8 cellular contexts compared by ENCODE assay signal in the genomic region with DNA sequence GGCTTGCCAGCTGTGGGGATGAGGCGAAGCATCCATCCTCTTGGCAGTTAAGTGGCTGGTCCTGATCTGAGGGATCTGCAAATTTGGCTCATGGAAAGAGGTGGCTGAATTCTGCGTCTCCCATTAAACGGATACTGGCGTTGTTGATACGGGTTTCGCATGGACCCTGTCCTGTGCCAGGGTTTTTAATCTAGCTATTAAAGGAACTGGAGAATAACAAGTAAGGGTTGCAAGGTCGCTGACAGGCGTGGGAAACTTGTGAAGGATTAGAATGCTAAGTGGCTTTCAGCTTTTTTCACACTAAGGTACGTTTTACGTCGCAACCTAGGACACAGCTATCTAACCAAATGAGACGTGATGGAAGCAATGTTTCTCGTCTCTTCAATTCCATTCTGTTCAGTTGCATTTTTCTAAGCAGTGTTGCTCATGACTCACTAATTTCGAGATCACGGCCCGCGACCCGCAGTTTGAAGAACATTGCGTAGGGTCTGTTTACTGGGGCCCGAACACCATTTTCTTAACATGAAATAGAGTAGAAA. TPM values are rescaled to one million over a fixed set of nuclear protein-coding genes. Genes with fewer than 3 reads are reported as not detected.
DNase-seq lines count a peak whose midpoint lies in the region; ATAC-seq and TF ChIP-seq lines count a peak whose summit lies in the region.

No MANE protein-coding gene starts in this region.

- DNase-seq in T follicular helper cell (ENCODE audit: low read depth) (peak; percentile 11), dermis blood vessel endothelial cell (peak; percentile 64), vagina (ENCODE audit: extremely low spot score in 2 of 2) (peak in 1 of 2 donors; percentile 89), DMS153 treated with DMSO at 0.1 percent for 48 hours (lab: John Stamatoyannopoulos, UW; ENCODE audit: unreplicated experiment) (no peak), NCI-H187 treated with DMSO at 0.1 percent for 48 hours (lab: John Stamatoyannopoulos, UW) (no peak)

- H3K9me3 ChIP-seq in mucosa of rectum (ENCODE audit: control insufficient read depth in 2 of 2, low read length in 2 of 2) (no peaks in the 10 kb centered on the region), vagina (no peaks in the 10 kb centered on the region)

- intact Hi-C loops in vagina (cut with DNase I), result no loop called here

- peak; percentile 8 for ATAC-seq in HG02798 (IDR thresholded peaks at IDR 0.05; ENCODE audit: poor library complexity, unreplicated experiment)

- no peaks in the 10 kb centered on the region for H3K27me3 ChIP-seq in mucosa of rectum (ENCODE audit: control insufficient read depth in 2 of 2, insufficient read depth in 2 of 2, low read length in 2 of 2)
- no peaks in the 10 kb centered on the region for H3K27me3 ChIP-seq in vagina

- peak overlapping the region; percentile 84 to 100 for H3K9ac ChIP-seq in mucosa of rectum (ENCODE audit: low read depth in 1 of 2, low read length in 2 of 2)

- no peak for TF ChIP-seq POLR2A in vagina (IDR thresholded peaks at IDR 0.05)

- H3K4me1 ChIP-seq in mucosa of rectum (ENCODE audit: control insufficient read depth in 2 of 2, insufficient read depth in 2 of 2, low read length in 2 of 2) (peaks cover 11 to 20% of the 10 kb centered on the region in 2 donors), vagina (peaks cover 23% of the 10 kb centered on the region)

- no peak for TF ChIP-seq CTCF in vagina (IDR thresholded peaks at IDR 0.05)

- peak overlapping the region; percentile 87 for H3K4me3 ChIP-seq in GM08714 (ENCODE audit: low read length)
- peak overlapping the region; percentile 93 to 100 for H3K4me3 ChIP-seq in mucosa of rectum (ENCODE audit: low read length in 2 of 2)
- H3K4me3 ChIP-seq in vagina, result peak overlapping the region; percentile 70 to 94

- H3K27ac ChIP-seq in mucosa of rectum (ENCODE audit: low read depth in 2 of 2, low read length in 2 of 2) (peak overlapping the region; percentile 94 to 99), vagina (peak overlapping the region; percentile 99)

- no peaks in the 10 kb centered on the region for H3K36me3 ChIP-seq in mucosa of rectum (ENCODE audit: control insufficient read depth in 2 of 2, insufficient read depth in 2 of 2, low read length in 2 of 2)
- H3K36me3 ChIP-seq in vagina, result peaks cover 0 to 4% of the 10 kb centered on the region in 2 donors

RNA-seq across cellular contexts. Expression of gene GMNN, which starts 0.9 kb away (rescaled TPM):
- total RNA-seq in dermis blood vessel endothelial cell (20.8 and 35.9 TPM in 2 replicates), vagina (13.5 TPM)

RNA-seq across cellular contexts. Expression of gene ARMH2, which starts 23.1 kb away (rescaled TPM):
- total RNA-seq in dermis blood vessel endothelial cell (not detected in 2 replicates), vagina (not detected)

RNA-seq across cellular contexts. Expression of gene C6orf62, which starts 56.6 kb away (rescaled TPM):
- total RNA-seq in dermis blood vessel endothelial cell (111 and 205 TPM in 2 replicates), vagina (45.2 TPM)

Comparison
In these comparisons a context has a peak if more than half of its experiments do, and no peak if none do; other contexts are left out.
1. DNase-seq: peak in T follicular helper cell (single experiment) and dermis blood vessel endothelial cell (single experiment); none in DMS153 treated with DMSO at 0.1 percent for 48 hours (single experiment) and NCI-H187 treated with DMSO at 0.1 percent for 48 hours (single experiment).
2. Peak in every context shown above with its lines, with median percentiles within 50 percentile points of each other: H3K4me3 ChIP-seq.